1 cellular context compared by ENCODE assay signal in genomic region chr16:81465375-81465943, GRCh38.
TF ChIP-seq lines count a peak whose summit lies in the region.

No MANE protein-coding gene starts in this region.

TF ChIP-seq in HepG2, 621 proteins besides CTCF, POLR2A, EP300 and RAD21 (continued from another document and continues in another):
- no peak for TF ChIP-seq RERE (CRISPR knock-in tag; IDR thresholded peaks at IDR 0.05; ENCODE audit: low read depth)
- TF ChIP-seq RAD51 (IDR thresholded peaks at IDR 0.05; ENCODE audit: borderline replicate concordance) = no peak
- TF ChIP-seq SOX5 (CRISPR knock-in tag; IDR thresholded peaks at IDR 0.05; ENCODE audit: borderline replicate concordance) = no peak; the same call in 1 of the 2 replicates
- TF ChIP-seq ZFY (CRISPR knock-in tag; IDR thresholded peaks at IDR 0.05) = peak; percentile 51
- no peak for TF ChIP-seq U2AF1 (optimal IDR thresholded peaks at IDR 0.05; ENCODE audit: low read depth, low read length)
- no peak for TF ChIP-seq ZNF775 (CRISPR knock-in tag; IDR thresholded peaks at IDR 0.05; ENCODE audit: borderline replicate concordance)
- peak; percentile 68; the same call in 1 of the 2 replicates for TF ChIP-seq HDAC2 (CRISPR knock-in tag; IDR thresholded peaks at IDR 0.05)
- no peak for TF ChIP-seq MXD1 (CRISPR knock-in tag; IDR thresholded peaks at IDR 0.05)
- 0 out of 2 replicates have a peak, but pooled peaks have one; percentile 36 for TF ChIP-seq HES4 (CRISPR knock-in tag; IDR thresholded peaks at IDR 0.05; ENCODE audit: borderline replicate concordance)
- no peak for TF ChIP-seq ZNF317 (CRISPR knock-in tag; IDR thresholded peaks at IDR 0.05)
- no peak for TF ChIP-seq SP140L (CRISPR knock-in tag; IDR thresholded peaks at IDR 0.05; ENCODE audit: borderline replicate concordance)
- TF ChIP-seq RARA (CRISPR knock-in tag; IDR thresholded peaks at IDR 0.05) = peak; percentile 64; the same call in 1 of the 2 replicates
- no peak for TF ChIP-seq NAIF1 (CRISPR knock-in tag; IDR thresholded peaks at IDR 0.05; ENCODE audit: borderline replicate concordance)
- no peak for TF ChIP-seq NFYB (CRISPR knock-in tag; IDR thresholded peaks at IDR 0.05)
- TF ChIP-seq POGK (CRISPR knock-in tag; conservative IDR thresholded peaks at IDR 0.05) = no peak
- TF ChIP-seq PHF5A (CRISPR knock-in tag; IDR thresholded peaks at IDR 0.05; ENCODE audit: low read depth, unreplicated experiment) = no peak
- TF ChIP-seq ZNF275 (CRISPR knock-in tag; IDR thresholded peaks at IDR 0.05; ENCODE audit: borderline replicate concordance) = no peak
- TF ChIP-seq ZNF34 (CRISPR knock-in tag; IDR thresholded peaks at IDR 0.05; ENCODE audit: borderline replicate concordance) = no peak
- no peak for TF ChIP-seq ZNF501 (CRISPR knock-in tag; IDR thresholded peaks at IDR 0.05)
- peak; percentile 55; the same call in 1 of the 2 replicates for TF ChIP-seq BRD4 (CRISPR knock-in tag; IDR thresholded peaks at IDR 0.05)
- TF ChIP-seq FOXK1 (CRISPR knock-in tag; IDR thresholded peaks at IDR 0.05; ENCODE audit: borderline replicate concordance, low read depth) = no peak
- TF ChIP-seq ARID2 (CRISPR knock-in tag; IDR thresholded peaks at IDR 0.05; ENCODE audit: borderline replicate concordance) = no peak
- TF ChIP-seq ZNF383 (CRISPR knock-in tag; IDR thresholded peaks at IDR 0.05; ENCODE audit: borderline replicate concordance) = no peak
- TF ChIP-seq ZNF251 (CRISPR knock-in tag; IDR thresholded peaks at IDR 0.05) = no peak
- TF ChIP-seq CSRNP2 (CRISPR knock-in tag; conservative IDR thresholded peaks at IDR 0.05; ENCODE audit: low read depth) = no peak
- TF ChIP-seq ZNF589 (CRISPR knock-in tag; conservative IDR thresholded peaks at IDR 0.05) = no peak
- TF ChIP-seq ZNF224 (CRISPR knock-in tag; IDR thresholded peaks at IDR 0.05) = no peak
- no peak for TF ChIP-seq ARNT2 (CRISPR knock-in tag; IDR thresholded peaks at IDR 0.05; ENCODE audit: low read depth)
- TF ChIP-seq NFIB (CRISPR knock-in tag; IDR thresholded peaks at IDR 0.05; ENCODE audit: borderline replicate concordance) = no peak
- no peak for TF ChIP-seq ZNF784 (CRISPR knock-in tag; IDR thresholded peaks at IDR 0.05; ENCODE audit: borderline replicate concordance)
- TF ChIP-seq NFKBIZ (CRISPR knock-in tag; IDR thresholded peaks at IDR 0.05) = 0 out of 2 replicates have a peak, but pooled peaks have one; percentile 16
- peak; percentile 71; the same call in 1 of the 2 replicates for TF ChIP-seq ZBTB4 (CRISPR knock-in tag; IDR thresholded peaks at IDR 0.05; ENCODE audit: borderline replicate concordance)
- no peak for TF ChIP-seq PRDM4 (CRISPR knock-in tag; IDR thresholded peaks at IDR 0.05; ENCODE audit: borderline replicate concordance)
- peak; percentile 63; the same call in 1 of the 2 replicates for TF ChIP-seq SAP130 (CRISPR knock-in tag; IDR thresholded peaks at IDR 0.05; ENCODE audit: low read depth)
- no peak for TF ChIP-seq GPN1 (CRISPR knock-in tag; IDR thresholded peaks at IDR 0.05; ENCODE audit: borderline replicate concordance)
- no peak for TF ChIP-seq CHCHD3 (CRISPR knock-in tag; IDR thresholded peaks at IDR 0.05)
- TF ChIP-seq ZBTB2 (CRISPR knock-in tag; IDR thresholded peaks at IDR 0.05; ENCODE audit: low read depth) = no peak
- TF ChIP-seq HIC2 (CRISPR knock-in tag; IDR thresholded peaks at IDR 0.05; ENCODE audit: low read depth) = no peak
